In the genomic region with DNA sequence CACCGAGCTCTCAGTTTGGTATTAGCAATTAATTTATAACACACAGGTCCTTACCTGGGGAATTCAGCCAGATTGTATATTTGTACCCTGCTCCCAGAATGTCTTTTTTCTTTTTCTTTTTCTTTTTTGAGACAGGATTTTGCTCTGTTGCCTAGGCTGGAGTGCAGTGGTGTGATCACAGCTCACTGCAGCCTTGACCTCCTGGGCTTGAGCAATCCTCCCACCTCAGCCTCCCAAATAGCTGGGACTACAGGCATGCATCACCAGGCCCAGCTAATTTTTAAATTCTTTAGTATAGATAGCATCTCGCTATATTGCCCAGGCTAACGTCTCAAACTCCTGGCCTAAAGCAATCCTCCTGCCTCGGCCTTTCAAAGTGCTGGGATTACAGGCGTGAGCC, we compare ENCODE assay signal across 10 cellular contexts. TPM values are rescaled to one million over a fixed set of nuclear protein-coding genes. Genes with fewer than 3 reads are reported as not detected.
"Had no signal": no experiment of that assay in that cellular context is flagged by ENCODE, and none has a peak within 500 bp of the region (broad histone marks: within the 10 kb centered on the region; RNA-seq: fewer than 3 reads in every experiment).

No MANE protein-coding gene starts in this region.

RNA-seq across cellular contexts. Expression of a gene that starts 14.5 kb away (rescaled TPM):
- total RNA-seq: ascending aorta, astrocyte, body of pancreas, bronchial epithelial cell had no signal

RNA-seq across cellular contexts. Expression of a gene that starts 28.2 kb away (rescaled TPM):
- total RNA-seq: activated naive CD4-positive, alpha-beta T cell treated with anti-CD3 and anti-CD28 coated beads for 36 hours; activated naive CD8-positive, alpha-beta T cell treated with anti-CD3 and anti-CD28 coated beads, Interleukin-2, amount 10 ng/mL, durations not matched to agents 7 days and 5 days; activated T-cell treated with anti-CD3 and anti-CD28 coated beads, Interleukin-2, amount 50 U/mL, for 72 hours; activated T-helper 1 cell treated with anti-CD3 and anti-CD28 coated beads, Interleukin-12 subunit alpha, Interleukin-12 subunit beta, Interleukin-2, Interleukin-4 antibody, amounts not matched to agents 30 ng/mL and 10 ng/mL and 1 ng/mL, durations not matched to agents 14 hours and 24 hours and 36 hours; activated T-helper 17 cell treated with anti-CD3 and anti-CD28 coated beads, Interleukin-2, amount 50 U/mL, for 72 hours; activated T-helper 2 cell treated with anti-CD3 and anti-CD28 coated beads, Interferon-gamma antibody, Interleukin-2, Interleukin-4, amounts not matched to agents 10 μg/mL and 5 μg/mL and 100 μg/mL, durations not matched to agents 14 hours and 24 hours and 36 hours; bronchial epithelial cell had no signal

RNA-seq across cellular contexts. Expression of a gene that starts 59.6 kb away (rescaled TPM):
- total RNA-seq: activated T-helper 17 cell treated with anti-CD3 and anti-CD28 coated beads, Interleukin-2, amount 50 U/mL, for 72 hours had no signal
